Comparison of ENCODE assay signal across 8 cellular contexts in the genomic region with DNA sequence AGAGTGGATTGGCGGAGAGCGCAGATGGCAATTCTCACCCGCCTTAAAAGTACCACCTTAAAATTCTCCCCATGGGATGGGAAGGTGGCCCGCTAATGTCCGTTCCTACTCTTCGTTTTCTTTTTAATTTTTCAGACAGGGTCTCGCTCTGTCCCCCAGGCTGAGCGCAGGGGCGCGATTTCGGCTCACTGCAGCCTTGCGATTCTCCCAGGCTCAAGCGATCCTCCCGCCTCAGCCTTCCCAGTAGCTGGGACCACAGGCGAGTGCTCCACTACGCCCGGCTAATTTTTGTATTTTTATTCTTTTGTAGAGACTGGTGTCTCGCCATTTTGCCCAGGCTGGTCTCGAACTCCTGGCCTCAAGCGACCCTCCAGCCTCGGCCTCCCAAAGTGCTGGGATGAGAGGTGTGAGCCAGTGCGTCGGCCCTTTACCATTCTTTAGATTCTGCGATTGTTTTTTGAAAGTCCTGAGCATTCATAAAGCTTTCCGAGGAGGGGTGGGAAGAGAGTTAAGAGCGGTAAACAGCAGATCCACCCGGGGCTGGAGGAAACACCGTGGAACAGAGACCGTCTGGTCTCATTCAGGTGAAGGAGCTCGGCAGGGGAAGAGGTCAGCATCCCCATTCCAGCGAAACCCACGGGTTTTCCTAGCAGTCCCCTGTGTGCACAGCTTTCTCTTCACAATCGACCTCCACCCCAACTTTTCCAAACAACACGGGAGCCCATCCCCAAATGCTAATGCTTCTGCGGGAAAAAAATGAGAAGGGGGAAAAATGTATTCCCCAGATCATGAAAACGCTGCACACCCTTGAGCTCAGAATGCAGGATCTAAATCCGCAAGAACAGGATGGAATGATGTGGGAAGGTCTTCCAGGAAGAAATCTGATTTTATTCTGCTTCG.
DNase-seq lines count a peak whose midpoint lies in the region; ATAC-seq lines count a peak whose summit lies in the region.

No MANE protein-coding gene starts in this region.

- in situ Hi-C loops in ACHN (cut with HindIII; ENCODE audit: low pct_ligation_motif_present, low pct_unique_long_range_greater_than_20kb, low sequenced_read_pairs), result no loop called here

- no peaks in the 10 kb centered on the region for H3K9me3 Mint-ChIP-seq in activated T-helper 1 cell treated with anti-CD3 and anti-CD28 coated beads, Interleukin-12 subunit alpha, Interleukin-12 subunit beta, Interleukin-2, Interleukin-4 antibody, amounts not matched to agents 30 ng/mL and 10 ng/mL and 1 ng/mL, durations not matched to agents 14 hours and 24 hours and 36 hours
- H3K9me3 Mint-ChIP-seq in stimulated activated naive B cell treated with anti-CD40 and anti-IgM and Interleukin-4, amounts not matched to agents 10 μg/mL and 1 μg/mL and 100 μg/mL, for 72 hours, result no peaks in the 10 kb centered on the region

- peak; percentile 71 for DNase-seq in DMS53 (lab: John Stamatoyannopoulos, UW)
- DNase-seq in DMS53 treated with DMSO at 0.1 percent for 48 hours (lab: John Stamatoyannopoulos, UW; ENCODE audit: unreplicated experiment), result no peak
- DNase-seq in activated T-helper 1 cell treated with anti-CD3 and anti-CD28 coated beads, Interleukin-12 subunit alpha, Interleukin-12 subunit beta, Interleukin-2, Interleukin-4 antibody, amounts not matched to agents 30 ng/mL and 10 ng/mL and 1 ng/mL, durations not matched to agents 14 hours and 24 hours and 36 hours (ENCODE audit: low spot score), result no peak
- peak; percentile 8 for DNase-seq in iris pigment epithelial cell (ENCODE audit: low read depth)
- DNase-seq in stimulated activated naive B cell treated with anti-CD40 and anti-IgM and Interleukin-4, amounts not matched to agents 10 μg/mL and 1 μg/mL and 100 μg/mL, for 72 hours, result no peak
- no peak for DNase-seq in ACHN
- no peak for DNase-seq in NCI-H510A (lab: John Stamatoyannopoulos, UW)

- no peak for ATAC-seq in stimulated activated naive B cell treated with anti-CD40 and anti-IgM and Interleukin-4, amounts not matched to agents 10 μg/mL and 1 μg/mL and 100 μg/mL, for 72 hours (replicated peaks)
- no peak for ATAC-seq in GM19351 (IDR thresholded peaks at IDR 0.05; ENCODE audit: unreplicated experiment)

- intact Hi-C loops in activated T-helper 1 cell treated with anti-CD3 and anti-CD28 coated beads, Interleukin-12 subunit alpha, Interleukin-12 subunit beta, Interleukin-2, Interleukin-4 antibody, amounts not matched to agents 30 ng/mL and 10 ng/mL and 1 ng/mL, durations not matched to agents 14 hours and 24 hours and 36 hours (cut with micrococcal nuclease), result loop anchor here (10.0 kb wide), 1 partner anchor 270 kb away; no protein-coding TSS in a partner anchor

- H3K4me1 Mint-ChIP-seq in activated T-helper 1 cell treated with anti-CD3 and anti-CD28 coated beads, Interleukin-12 subunit alpha, Interleukin-12 subunit beta, Interleukin-2, Interleukin-4 antibody, amounts not matched to agents 30 ng/mL and 10 ng/mL and 1 ng/mL, durations not matched to agents 14 hours and 24 hours and 36 hours (ENCODE audit: low read depth), result peaks cover 6% of the 10 kb centered on the region
- H3K4me1 Mint-ChIP-seq in stimulated activated naive B cell treated with anti-CD40 and anti-IgM and Interleukin-4, amounts not matched to agents 10 μg/mL and 1 μg/mL and 100 μg/mL, for 72 hours, result peaks cover 29 to 45% of the 10 kb centered on the region in 2 donors

- peaks cover 62% of the 10 kb centered on the region for H3K27me3 Mint-ChIP-seq in activated T-helper 1 cell treated with anti-CD3 and anti-CD28 coated beads, Interleukin-12 subunit alpha, Interleukin-12 subunit beta, Interleukin-2, Interleukin-4 antibody, amounts not matched to agents 30 ng/mL and 10 ng/mL and 1 ng/mL, durations not matched to agents 14 hours and 24 hours and 36 hours (ENCODE audit: insufficient read depth)
- H3K27me3 Mint-ChIP-seq in stimulated activated naive B cell treated with anti-CD40 and anti-IgM and Interleukin-4, amounts not matched to agents 10 μg/mL and 1 μg/mL and 100 μg/mL, for 72 hours, result peaks cover 24 to 31% of the 10 kb centered on the region in 2 donors

- peak overlapping the region; percentile 49 for H3K4me3 Mint-ChIP-seq in activated T-helper 1 cell treated with anti-CD3 and anti-CD28 coated beads, Interleukin-12 subunit alpha, Interleukin-12 subunit beta, Interleukin-2, Interleukin-4 antibody, amounts not matched to agents 30 ng/mL and 10 ng/mL and 1 ng/mL, durations not matched to agents 14 hours and 24 hours and 36 hours
- peak overlapping the region; percentile 84 to 88 for H3K4me3 Mint-ChIP-seq in stimulated activated naive B cell treated with anti-CD40 and anti-IgM and Interleukin-4, amounts not matched to agents 10 μg/mL and 1 μg/mL and 100 μg/mL, for 72 hours

- no peaks in the 10 kb centered on the region for H3K36me3 Mint-ChIP-seq in activated T-helper 1 cell treated with anti-CD3 and anti-CD28 coated beads, Interleukin-12 subunit alpha, Interleukin-12 subunit beta, Interleukin-2, Interleukin-4 antibody, amounts not matched to agents 30 ng/mL and 10 ng/mL and 1 ng/mL, durations not matched to agents 14 hours and 24 hours and 36 hours (ENCODE audit: low read depth)
- peaks cover 11 to 25% of the 10 kb centered on the region in 2 donors for H3K36me3 Mint-ChIP-seq in stimulated activated naive B cell treated with anti-CD40 and anti-IgM and Interleukin-4, amounts not matched to agents 10 μg/mL and 1 μg/mL and 100 μg/mL, for 72 hours

- peak overlapping the region; percentile 23 for H3K27ac Mint-ChIP-seq in activated T-helper 1 cell treated with anti-CD3 and anti-CD28 coated beads, Interleukin-12 subunit alpha, Interleukin-12 subunit beta, Interleukin-2, Interleukin-4 antibody, amounts not matched to agents 30 ng/mL and 10 ng/mL and 1 ng/mL, durations not matched to agents 14 hours and 24 hours and 36 hours
- peak overlapping the region; percentile 94 for H3K27ac Mint-ChIP-seq in stimulated activated naive B cell treated with anti-CD40 and anti-IgM and Interleukin-4, amounts not matched to agents 10 μg/mL and 1 μg/mL and 100 μg/mL, for 72 hours

Comparison
In these comparisons a context has a peak if more than half of its experiments do, and no peak if none do; other contexts are left out.
1. DNase-seq: peak in DMS53 (single experiment) and iris pigment epithelial cell (single experiment); none in DMS53 treated with DMSO at 0.1 percent for 48 hours (single experiment), activated T-helper 1 cell treated with anti-CD3 and anti-CD28 coated beads, Interleukin-12 subunit alpha, Interleukin-12 subunit beta, Interleukin-2, Interleukin-4 antibody, amounts not matched to agents 30 ng/mL and 10 ng/mL and 1 ng/mL, durations not matched to agents 14 hours and 24 hours and 36 hours (single experiment), stimulated activated naive B cell treated with anti-CD40 and anti-IgM and Interleukin-4, amounts not matched to agents 10 μg/mL and 1 μg/mL and 100 μg/mL, for 72 hours (single experiment), ACHN (single experiment) and NCI-H510A (single experiment).